ENCODE assay signal across 14 cellular contexts in genomic region chr12:76237086-76237701, GRCh38.
DNase-seq lines count a peak whose midpoint lies in the region; ATAC-seq and TF ChIP-seq lines count a peak whose summit lies in the region.
"Had no signal": no experiment of that assay in that cellular context is flagged by ENCODE, and none has a peak within 500 bp of the region (broad histone marks: within the 10 kb centered on the region; RNA-seq: fewer than 3 reads in every experiment).

No MANE protein-coding gene starts in this region.

- dilution Hi-C loops in mammary epithelial cell (cut with HindIII; ENCODE audit: low sequenced_read_pairs) = no loop called here

- CTCF ChIA-PET in MCF 10A (lab: Yijun Ruan, JAX) = interaction anchor here (1.0 kb wide), 1 partner anchor 22 kb away, joined by 3 read pairs; no protein-coding TSS in a partner anchor
- CTCF ChIA-PET in mammary epithelial cell (lab: Charles Lee; ENCODE audit: low non-redundant PET) = no interaction called here

- in situ Hi-C loops in mammary epithelial cell (cut with MboI; ENCODE audit: low sequenced_read_pairs in 2 of 2) = no loop called here

- WGBS in mammary epithelial cell (ENCODE audit: low coverage, missing lambda C conversion rate) = 78% methylated on average over 7 of the region's 7 CpGs
- 50 to 60% methylated on average over 7 of the region's 7 CpGs for WGBS in esophagus squamous epithelium, 2 donors

- intact Hi-C loops in MCF 10A (cut with micrococcal nuclease) = loop anchor here (5.0 kb wide), 1 partner anchor 155 kb away; the partner anchor contains the start of gene NAP1L1
- intact Hi-C loops in breast epithelium (cut with DNase I; ENCODE audit: low total_unique reads) = no loop called here
- intact Hi-C loops in mammary epithelial cell (cut with micrococcal nuclease) = loop anchor here (2.0 kb wide), 2 partner anchors 22 to 152 kb away; partner anchors contain the start of gene NAP1L1
- intact Hi-C loops in esophagus squamous epithelium (cut with DNase I) = no loop called here
- intact Hi-C loops in vagina (cut with DNase I) = no loop called here

- peak overlapping the region; percentile 67 for H3K27ac Mint-ChIP-seq in MCF 10A (ENCODE audit: low read depth, unreplicated experiment)
- H3K27ac Mint-ChIP-seq: CD8-positive, alpha-beta T cell had no signal

- POLR2A ChIA-PET in MCF 10A (lab: Yijun Ruan, JAX) = interaction anchor here (0.6 to 3.6 kb wide), 5 partner anchors 23 to 1639 kb away, joined by 3 to 24 read pairs (median 3); no protein-coding TSS in a partner anchor

- H3K79me2 ChIP-seq in mammary epithelial cell (ENCODE audit: insufficient read depth, low read length) = no peaks in the 10 kb centered on the region

- H3K4me3 Mint-ChIP-seq in MCF 10A (ENCODE audit: unreplicated experiment) = no peak overlapping the region
- H3K4me3 Mint-ChIP-seq: CD8-positive, alpha-beta T cell had no signal

- H3K4me1 Mint-ChIP-seq in MCF 10A (ENCODE audit: insufficient read depth, unreplicated experiment) = peaks cover 24% of the 10 kb centered on the region

- H3K4me1 ChIP-seq in breast epithelium (no peaks in the 10 kb centered on the region), mammary epithelial cell (ENCODE audit: insufficient read depth, low read length) (peaks cover 34% of the 10 kb centered on the region), esophagus squamous epithelium (peaks cover 0 to 31% (median 6%) of the 10 kb centered on the region in 3 donors), vagina (no peaks in the 10 kb centered on the region)

- TF ChIP-seq CTCF in MCF 10A (IDR thresholded peaks at IDR 0.05; ENCODE audit: unreplicated experiment) = no peak
- TF ChIP-seq CTCF in breast epithelium (IDR thresholded peaks at IDR 0.05) = no peak
- TF ChIP-seq CTCF in mammary epithelial cell (conservative IDR thresholded peaks at IDR 0.05 in 1 of 2, IDR thresholded peaks at IDR 0.05 in 1 of 2; ENCODE audit: extremely low read depth in 1 of 2, insufficient read depth in 1 of 2, low read depth in 1 of 2, low read length in 2 of 2) = no peak
- no peak for TF ChIP-seq CTCF in esophagus squamous epithelium (IDR thresholded peaks at IDR 0.05)
- TF ChIP-seq CTCF in vagina (IDR thresholded peaks at IDR 0.05) = no peak

- H3K9me3 ChIP-seq in breast epithelium = no peaks in the 10 kb centered on the region
- H3K9me3 ChIP-seq in mammary epithelial cell (replicated peaks; ENCODE audit: insufficient read depth, low read length) = peaks cover 4% of the 10 kb centered on the region
- H3K9me3 ChIP-seq in esophagus squamous epithelium = no peaks in the 10 kb centered on the region
- no peaks in the 10 kb centered on the region for H3K9me3 ChIP-seq in vagina

- no peaks in the 10 kb centered on the region for H4K20me1 ChIP-seq in mammary epithelial cell (ENCODE audit: insufficient read depth, low read length)

- ATAC-seq in left lobe of liver = no peak
- ATAC-seq: CD8-positive, alpha-beta T cell had no signal

- peak; percentile 61 for DNase-seq in MCF 10A (ENCODE audit: unreplicated experiment)
- DNase-seq in breast epithelium (ENCODE audit: low spot score in 2 of 2) = no peak
- DNase-seq in mammary epithelial cell = peak; percentile 45
- DNase-seq in esophagus squamous epithelium (lab: John Stamatoyannopoulos, UW) = no peak
- DNase-seq in vagina (ENCODE audit: extremely low spot score in 2 of 2) = no peak
- no peak for DNase-seq in left lobe of liver (ENCODE audit: low spot score)
- DNase-seq in NCI-H446 (lab: John Stamatoyannopoulos, UW) = no peak
- no peak for DNase-seq in DMS114 treated with DMSO at 0.1 percent for 48 hours (lab: John Stamatoyannopoulos, UW; ENCODE audit: unreplicated experiment)
- DNase-seq: CD8-positive, alpha-beta T cell; GDM1; H7; NCI-H187 treated with DMSO at 0.1 percent for 48 hours; Right ventricle myocardium superior had no signal

- peak overlapping the region; percentile 50 for H3K4me2 ChIP-seq in mammary epithelial cell (ENCODE audit: insufficient read depth, low read depth, low read length)

- BruUV-seq in MCF 10A (replicated peaks; lab: Mats Ljungman, UMichigan) (TSS peak; percentile 50), mammary epithelial cell (replicated peaks; lab: Mats Ljungman, UMichigan) (TSS peak; percentile 97)

- no peak overlapping the region for H3K27ac ChIP-seq in breast epithelium
- H3K27ac ChIP-seq in mammary epithelial cell (ENCODE audit: insufficient read depth, low read depth, low read length) = peak overlapping the region; percentile 57
- peak overlapping the region; percentile 9 to 68 (median 59) for H3K27ac ChIP-seq in esophagus squamous epithelium
- H3K27ac ChIP-seq in vagina = peak overlapping the region; percentile 44
- H3K27ac ChIP-seq: 22Rv1 had no signal

- no peaks in the 10 kb centered on the region for H3K27me3 Mint-ChIP-seq in MCF 10A (ENCODE audit: insufficient read depth, unreplicated experiment)

- no peak overlapping the region for H3K9ac ChIP-seq in mammary epithelial cell (ENCODE audit: insufficient read depth, low read length)

- no peak for TF ChIP-seq POLR2A in breast epithelium (IDR thresholded peaks at IDR 0.05)
- no peak for TF ChIP-seq POLR2A in esophagus squamous epithelium (IDR thresholded peaks at IDR 0.05)
- no peak for TF ChIP-seq POLR2A in vagina (IDR thresholded peaks at IDR 0.05)

- H3K36me3 ChIP-seq in breast epithelium (no peaks in the 10 kb centered on the region), mammary epithelial cell (ENCODE audit: insufficient read depth, low read length) (no peaks in the 10 kb centered on the region), esophagus squamous epithelium (no peaks in the 10 kb centered on the region), vagina (no peaks in the 10 kb centered on the region)

- H3K27me3 ChIP-seq in breast epithelium = no peaks in the 10 kb centered on the region
- no peaks in the 10 kb centered on the region for H3K27me3 ChIP-seq in mammary epithelial cell (ENCODE audit: insufficient read depth, low read length)
- H3K27me3 ChIP-seq in esophagus squamous epithelium = no peaks in the 10 kb centered on the region
- H3K27me3 ChIP-seq in vagina = no peaks in the 10 kb centered on the region

- H2AFZ ChIP-seq in mammary epithelial cell (ENCODE audit: low read depth, low read length) = no peak overlapping the region

- no peak overlapping the region for H3K4me3 ChIP-seq in breast epithelium
- no peak overlapping the region for H3K4me3 ChIP-seq in mammary epithelial cell (replicated peaks in 1 of 3; ENCODE audit: insufficient read depth in 1 of 3, low read depth in 2 of 3, low read length in 3 of 3)
- no peak overlapping the region for H3K4me3 ChIP-seq in esophagus squamous epithelium
- H3K4me3 ChIP-seq in vagina = no peak overlapping the region

- H3K9me3 Mint-ChIP-seq in MCF 10A (ENCODE audit: unreplicated experiment) = no peaks in the 10 kb centered on the region
- H3K9me3 Mint-ChIP-seq: CD8-positive, alpha-beta T cell had no signal

- H3K36me3 Mint-ChIP-seq in MCF 10A (ENCODE audit: insufficient read depth, unreplicated experiment) = no peaks in the 10 kb centered on the region
- H3K36me3 Mint-ChIP-seq: CD8-positive, alpha-beta T cell had no signal

Comparison
In these comparisons a context has a peak if more than half of its experiments do, and no peak if none do; other contexts are left out.
1. DNase-seq: peak in MCF 10A (single experiment) and mammary epithelial cell (single experiment); none in breast epithelium (0 of 2), esophagus squamous epithelium (single experiment), vagina (0 of 2), left lobe of liver (single experiment), NCI-H446 (0 of 2) and DMS114 treated with DMSO at 0.1 percent for 48 hours (single experiment).
2. H3K27ac ChIP-seq: peak in mammary epithelial cell (single experiment), esophagus squamous epithelium (4 of 4) and vagina (single experiment); none in breast epithelium (0 of 2).
3. intact Hi-C loops: an anchor here in MCF 10A (5.0 kb wide) and mammary epithelial cell (2.0 kb wide); none called in breast epithelium, esophagus squamous epithelium and vagina.